Comparison of ENCODE assay signal across 23 cellular contexts in the genomic region with DNA sequence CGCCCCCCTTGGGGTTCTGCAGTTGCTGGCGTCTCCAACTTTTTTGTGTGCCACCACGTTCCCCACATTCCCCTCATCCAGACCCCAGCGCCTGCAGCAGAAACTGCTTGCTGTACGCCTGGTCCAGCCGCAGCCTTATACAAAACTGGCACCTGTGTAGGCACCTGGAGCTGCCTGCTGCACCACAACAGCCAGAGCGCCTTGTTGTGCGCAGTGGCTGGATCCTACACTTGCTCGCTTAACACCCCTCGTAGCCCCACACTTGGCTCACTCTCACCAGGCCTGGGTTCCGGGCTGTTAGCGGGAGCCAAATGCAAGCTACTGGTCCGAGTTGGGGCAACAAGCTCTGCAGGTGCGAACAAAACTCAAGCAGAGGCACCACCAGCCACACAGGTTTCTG.
DNase-seq lines count a peak whose midpoint lies in the region; ATAC-seq and TF ChIP-seq lines count a peak whose summit lies in the region.
"Had no signal": no experiment of that assay in that cellular context is flagged by ENCODE, and none has a peak within 500 bp of the region (broad histone marks: within the 10 kb centered on the region; RNA-seq: fewer than 3 reads in every experiment).

No MANE protein-coding gene starts in this region.

- H3K27ac ChIP-seq in Panc1 (ENCODE audit: low read length): no peak overlapping the region
- H3K27ac ChIP-seq in gastrocnemius medialis: peak overlapping the region in 1 of 4 donors; percentile 66
- H3K27ac ChIP-seq in WERI-Rb-1: no peak overlapping the region
- H3K27ac ChIP-seq: 22Rv1, dorsolateral prefrontal cortex, testis had no signal

- DNase-seq in NCI-H146 (lab: John Stamatoyannopoulos, UW) (peak; percentile 8), NCI-H146 treated with DMSO at 0.1 percent for 48 hours (lab: John Stamatoyannopoulos, UW; ENCODE audit: unreplicated experiment) (no peak), Panc1 (ENCODE audit: low read depth, low spot score) (no peak), left cardiac atrium (peak; percentile 25), gastrocnemius medialis (peak in 1 of 2 donors; percentile 13), WERI-Rb-1 (no peak), cerebellum (ENCODE audit: low spot score) (no peak), COLO668 (lab: John Stamatoyannopoulos, UW; ENCODE audit: unreplicated experiment) (no peak)
- DNase-seq: activated CD4-positive, alpha-beta T cell treated with anti-CD3 and anti-CD28 coated beads, Interleukin-2, amount 50 U/mL, for 1 hour; activated gamma-delta T cell; activated naive CD8-positive, alpha-beta T cell treated with anti-CD3 and anti-CD28 coated beads, Interleukin-2, amount 10 ng/mL, durations not matched to agents 7 days and 5 days; activated T-cell treated with anti-CD3 and anti-CD28 coated beads, Interleukin-2, amount 50 U/mL, for 1 hour; dorsolateral prefrontal cortex; foreskin melanocyte; KBM-7; NCI-H1105 treated with DMSO at 0.1 percent for 48 hours; NCI-H2081; NCI-H524 treated with DMSO at 0.1 percent for 48 hours; nephron progenitor cell; retina; stimulated activated CD8-positive, alpha-beta memory T cell treated with anti-CD3 and anti-CD28 coated beads, Interleukin-4, amount 100 ng/mL, for 48 hours; testis had no signal

- ATAC-seq in Panc1 (no peak; the same call in 1 of the 2 replicates), left cardiac atrium (peak; percentile 41 to 58), gastrocnemius medialis (peak in 1 of 2 donors; percentile 24)

- CTCF ChIA-PET in Panc1 (lab: Charles Lee): no interaction called here

- TF ChIP-seq CTCF in Panc1 (IDR thresholded peaks at IDR 0.05) (no peak), gastrocnemius medialis (IDR thresholded peaks at IDR 0.05 in 4 of 5, conservative IDR thresholded peaks at IDR 0.05 in 1 of 5) (no peak), WERI-Rb-1 (IDR thresholded peaks at IDR 0.05; ENCODE audit: low read depth, low read length) (no peak)

- intact Hi-C loops in Panc1 (cut with micrococcal nuclease; ENCODE audit: unreplicated experiment) (no loop called here), left cardiac atrium (cut with DNase I) (no loop called here), gastrocnemius medialis (cut with DNase I; ENCODE audit: low total_unique reads) (no loop called here)

- TF ChIP-seq POLR2A in gastrocnemius medialis (IDR thresholded peaks at IDR 0.05): no peak

- POLR2A ChIA-PET in Panc1 (lab: Charles Lee): no interaction called here

- H3K27me3 ChIP-seq in Panc1 (ENCODE audit: control insufficient read depth, insufficient read depth, low read length): no peaks in the 10 kb centered on the region
- H3K27me3 ChIP-seq in gastrocnemius medialis: no peaks in the 10 kb centered on the region
- no peaks in the 10 kb centered on the region for H3K27me3 ChIP-seq in WERI-Rb-1 (ENCODE audit: insufficient read depth, low read depth, severe bottlenecking)
- H3K27me3 ChIP-seq: dorsolateral prefrontal cortex, testis had no signal

- in situ Hi-C loops in Panc1 (cut with HindIII; ENCODE audit: low pct_unique_long_range_greater_than_20kb, low sequenced_read_pairs): no loop called here
- in situ Hi-C loops in gastrocnemius medialis (cut with MboI; ENCODE audit: low sequenced_read_pairs in 4 of 4): no loop called here

- H3K4me3 ChIP-seq in Panc1 (ENCODE audit: low read depth in 2 of 2, low read length in 2 of 2): peak overlapping the region; percentile 33 to 64; a peak in 2 of 4 replicates
- H3K4me3 ChIP-seq in gastrocnemius medialis: peak overlapping the region; percentile 15 to 54 (median 46)
- H3K4me3 ChIP-seq in WERI-Rb-1 (ENCODE audit: low read depth, low read length): no peak overlapping the region
- H3K4me3 ChIP-seq: dorsolateral prefrontal cortex had no signal

- peaks cover 4% of the 10 kb centered on the region; the same call in 1 of the 2 replicates for H3K4me1 ChIP-seq in Panc1 (ENCODE audit: control insufficient read depth, insufficient read depth, low read length)
- peaks cover 0 to 2% of the 10 kb centered on the region in 2 donors for H3K4me1 ChIP-seq in gastrocnemius medialis
- H3K4me1 ChIP-seq: testis had no signal

- H3K9me3 ChIP-seq in Panc1 (ENCODE audit: control insufficient read depth, insufficient read depth, low read depth, low read length) (no peaks in the 10 kb centered on the region), gastrocnemius medialis (no peaks in the 10 kb centered on the region), WERI-Rb-1 (ENCODE audit: severe bottlenecking) (no peaks in the 10 kb centered on the region)
- H3K9me3 ChIP-seq: testis had no signal

- H3K36me3 ChIP-seq in Panc1 (ENCODE audit: control insufficient read depth, insufficient read depth, low read length): no peaks in the 10 kb centered on the region
- H3K36me3 ChIP-seq in gastrocnemius medialis: no peaks in the 10 kb centered on the region
- no peaks in the 10 kb centered on the region for H3K36me3 ChIP-seq in WERI-Rb-1

- BruUV-seq in Panc1 (replicated peaks; lab: Mats Ljungman, UMichigan): no TSS peak

Comparison
In these comparisons a context has a peak if more than half of its experiments do, and no peak if none do; other contexts are left out.
1. DNase-seq: peak in NCI-H146 (single experiment) and left cardiac atrium (single experiment); none in NCI-H146 treated with DMSO at 0.1 percent for 48 hours (single experiment), Panc1 (single experiment), WERI-Rb-1 (single experiment), cerebellum (single experiment) and COLO668 (single experiment).